In the genomic region with DNA sequence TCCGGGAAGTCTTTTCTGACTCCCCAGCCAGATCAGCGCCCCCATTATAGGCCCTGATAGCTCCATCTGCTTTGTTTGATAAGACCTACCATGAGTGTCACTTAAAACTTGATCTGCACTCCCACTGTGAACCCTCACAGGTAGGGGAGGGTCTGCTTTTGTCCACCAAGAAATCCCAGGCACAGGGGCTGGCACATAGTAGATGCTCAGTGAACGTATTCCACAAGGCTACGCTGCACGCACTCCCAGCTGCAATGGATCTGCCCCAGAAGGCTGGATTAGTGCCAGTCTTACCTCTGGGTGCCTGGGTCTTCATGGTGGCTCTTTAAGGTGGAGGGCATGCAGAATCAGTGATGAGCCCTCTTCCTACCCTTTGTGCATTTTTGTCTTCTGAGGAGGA, we compare ENCODE assay signal across 15 cellular contexts.
DNase-seq lines count a peak whose midpoint lies in the region; ATAC-seq and TF ChIP-seq lines count a peak whose summit lies in the region.
"Had no signal": no experiment of that assay in that cellular context is flagged by ENCODE, and none has a peak within 500 bp of the region (broad histone marks: within the 10 kb centered on the region; RNA-seq: fewer than 3 reads in every experiment).

No MANE protein-coding gene starts in this region.

- CTCF ChIA-PET in HEK293 (lab: Yijun Ruan, JAX), result interaction anchor here (0.9 kb wide), 1 partner anchor 20 kb away, joined by 3 read pairs; no protein-coding TSS in a partner anchor

- ATAC-seq in HG03280 (IDR thresholded peaks at IDR 0.05; ENCODE audit: unreplicated experiment), result no peak

- H3K9me3 ChIP-seq in HEK293 (ENCODE audit: control insufficient read depth, insufficient read depth, low read depth, low read length) (no peaks in the 10 kb centered on the region), WERI-Rb-1 (ENCODE audit: severe bottlenecking) (no peaks in the 10 kb centered on the region), suprapubic skin (no peaks in the 10 kb centered on the region)
- H3K9me3 ChIP-seq: HAP-1, SJSA1 had no signal

- H3K9me3 Mint-ChIP-seq in nephron progenitor cell, result no peaks in the 10 kb centered on the region
- H3K9me3 Mint-ChIP-seq: IgD-negative memory B cell had no signal

- H3K4me1 Mint-ChIP-seq in nephron progenitor cell, result peaks cover 57% of the 10 kb centered on the region

- no peak for TF ChIP-seq EP300 in suprapubic skin (IDR thresholded peaks at IDR 0.05)

- H3K36me3 Mint-ChIP-seq in nephron progenitor cell (ENCODE audit: low read depth), result no peaks in the 10 kb centered on the region
- H3K36me3 Mint-ChIP-seq: IgD-negative memory B cell had no signal

- TF ChIP-seq CTCF in HEK293 (tag by site-specific recombination; IDR thresholded peaks at IDR 0.05), result no peak
- TF ChIP-seq CTCF in WERI-Rb-1 (IDR thresholded peaks at IDR 0.05; ENCODE audit: low read depth, low read length), result no peak
- TF ChIP-seq CTCF in suprapubic skin (IDR thresholded peaks at IDR 0.05), result no peak
- TF ChIP-seq CTCF in nephron progenitor cell (IDR thresholded peaks at IDR 0.05), result no peak

- DNase-seq in WERI-Rb-1 (no peak), islet precursor cell (peak; percentile 18), suprapubic skin (ENCODE audit: low spot score in 2 of 2) (peak; percentile 13 to 32), nephron progenitor cell (no peak)
- DNase-seq in stimulated activated CD4-positive, alpha-beta T cell treated with anti-CD3 and anti-CD28 coated beads, Interleukin-4, amount 100 ng/mL, for 24 hours, result no peak
- DNase-seq: DMS53, NCI-H187 treated with DMSO at 0.1 percent for 48 hours, NCI-H510A, NCI-H774, PC-9 had no signal

- H3K27ac ChIP-seq in HEK293 (ENCODE audit: extremely low read depth, low read depth, low read length) (no peak overlapping the region), WERI-Rb-1 (peak overlapping the region; percentile 78), suprapubic skin (no peak overlapping the region)
- H3K27ac ChIP-seq: PC-9, SJSA1 had no signal

- H3K4me3 Mint-ChIP-seq in nephron progenitor cell, result no peak overlapping the region
- H3K4me3 Mint-ChIP-seq: IgD-negative memory B cell had no signal

- no peak for TF ChIP-seq POLR2A in suprapubic skin (IDR thresholded peaks at IDR 0.05)

- H3K36me3 ChIP-seq in HEK293 (ENCODE audit: control insufficient read depth in 2 of 2, insufficient read depth in 1 of 2, low read length in 2 of 2) (no peaks in the 10 kb centered on the region), WERI-Rb-1 (no peaks in the 10 kb centered on the region), suprapubic skin (no peaks in the 10 kb centered on the region)
- H3K36me3 ChIP-seq: HAP-1, SJSA1 had no signal

- H3K27ac Mint-ChIP-seq in nephron progenitor cell, result no peak overlapping the region
- H3K27ac Mint-ChIP-seq: IgD-negative memory B cell had no signal

- H3K4me1 ChIP-seq in HEK293 (ENCODE audit: control insufficient read depth, insufficient read depth, low read length) (no peaks in the 10 kb centered on the region; the same call in 1 of the 2 replicates), suprapubic skin (no peaks in the 10 kb centered on the region)
- H3K4me1 ChIP-seq: HAP-1 had no signal

- WGBS in suprapubic skin, result 92% methylated on average over 5 of the region's 5 CpGs

- H3K27me3 ChIP-seq in WERI-Rb-1 (ENCODE audit: insufficient read depth, low read depth, severe bottlenecking), result no peaks in the 10 kb centered on the region
- peaks cover 40% of the 10 kb centered on the region for H3K27me3 ChIP-seq in suprapubic skin
- H3K27me3 ChIP-seq: SJSA1 had no signal

- POLR2A ChIA-PET in HEK293 (lab: Yijun Ruan, JAX), result no interaction called here

- no peak overlapping the region for H3K4me3 ChIP-seq in HEK293 (ENCODE audit: low read depth, low read length)
- H3K4me3 ChIP-seq in WERI-Rb-1 (ENCODE audit: low read depth, low read length), result no peak overlapping the region
- no peak overlapping the region for H3K4me3 ChIP-seq in suprapubic skin
- H3K4me3 ChIP-seq: HAP-1, PC-9, SJSA1 had no signal

- no peaks in the 10 kb centered on the region for H3K27me3 Mint-ChIP-seq in nephron progenitor cell (ENCODE audit: low read depth, poor library complexity)

TF ChIP-seq in HEK293, 187 proteins besides CTCF, POLR2A, EP300 and RAD21:
- TF ChIP-seq ZNF664 (tag by site-specific recombination; IDR thresholded peaks at IDR 0.05), result peak; percentile 41; the same call in 1 of the 2 replicates
- TF ChIP-seq, protein P1, sequence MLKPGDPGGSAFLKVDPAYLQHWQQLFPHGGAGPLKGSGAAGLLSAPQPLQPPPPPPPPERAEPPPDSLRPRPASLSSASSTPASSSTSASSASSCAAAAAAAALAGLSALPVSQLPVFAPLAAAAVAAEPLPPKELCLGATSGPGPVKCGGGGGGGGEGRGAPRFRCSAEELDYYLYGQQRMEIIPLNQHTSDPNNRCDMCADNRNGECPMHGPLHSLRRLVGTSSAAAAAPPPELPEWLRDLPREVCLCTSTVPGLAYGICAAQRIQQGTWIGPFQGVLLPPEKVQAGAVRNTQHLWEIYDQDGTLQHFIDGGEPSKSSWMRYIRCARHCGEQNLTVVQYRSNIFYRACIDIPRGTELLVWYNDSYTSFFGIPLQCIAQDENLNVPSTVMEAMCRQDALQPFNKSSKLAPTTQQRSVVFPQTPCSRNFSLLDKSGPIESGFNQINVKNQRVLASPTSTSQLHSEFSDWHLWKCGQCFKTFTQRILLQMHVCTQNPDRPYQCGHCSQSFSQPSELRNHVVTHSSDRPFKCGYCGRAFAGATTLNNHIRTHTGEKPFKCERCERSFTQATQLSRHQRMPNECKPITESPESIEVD (tag by site-specific recombination; IDR thresholded peaks at IDR 0.05), result no peak
- TF ChIP-seq ZNF10 (tag by site-specific recombination; IDR thresholded peaks at IDR 0.05), result no peak
- TF ChIP-seq ZNF76 (tag by site-specific recombination; IDR thresholded peaks at IDR 0.05; ENCODE audit: borderline replicate concordance, low read depth), result no peak
- TF ChIP-seq, protein P2, sequence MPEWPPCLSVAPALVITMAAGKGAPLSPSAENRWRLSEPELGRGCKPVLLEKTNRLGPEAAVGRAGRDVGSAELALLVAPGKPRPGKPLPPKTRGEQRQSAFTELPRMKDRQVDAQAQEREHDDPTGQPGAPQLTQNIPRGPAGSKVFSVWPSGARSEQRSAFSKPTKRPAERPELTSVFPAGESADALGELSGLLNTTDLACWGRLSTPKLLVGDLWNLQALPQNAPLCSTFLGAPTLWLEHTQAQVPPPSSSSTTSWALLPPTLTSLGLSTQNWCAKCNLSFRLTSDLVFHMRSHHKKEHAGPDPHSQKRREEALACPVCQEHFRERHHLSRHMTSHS (tag by site-specific recombination; IDR thresholded peaks at IDR 0.05), result no peak
- TF ChIP-seq, protein P3, sequence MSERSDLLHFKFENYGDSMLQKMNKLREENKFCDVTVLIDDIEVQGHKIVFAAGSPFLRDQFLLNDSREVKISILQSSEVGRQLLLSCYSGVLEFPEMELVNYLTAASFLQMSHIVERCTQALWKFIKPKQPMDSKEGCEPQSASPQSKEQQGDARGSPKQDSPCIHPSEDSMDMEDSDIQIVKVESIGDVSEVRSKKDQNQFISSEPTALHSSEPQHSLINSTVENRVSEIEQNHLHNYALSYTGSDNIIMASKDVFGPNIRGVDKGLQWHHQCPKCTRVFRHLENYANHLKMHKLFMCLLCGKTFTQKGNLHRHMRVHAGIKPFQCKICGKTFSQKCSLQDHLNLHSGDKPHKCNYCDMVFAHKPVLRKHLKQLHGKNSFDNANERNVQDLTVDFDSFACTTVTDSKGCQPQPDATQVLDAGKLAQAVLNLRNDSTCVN (tag by site-specific recombination; optimal IDR thresholded peaks at IDR 0.05), result no peak
- no peak for TF ChIP-seq ZNF416 (tag by site-specific recombination; IDR thresholded peaks at IDR 0.05)
- TF ChIP-seq ZNF558 (tag by site-specific recombination; IDR thresholded peaks at IDR 0.05), result no peak
TF ChIP-seq in HEK293: peak in this region for 1.

Comparison
In these comparisons a context has a peak if more than half of its experiments do, and no peak if none do; other contexts are left out.
1. DNase-seq: peak in islet precursor cell (single experiment) and suprapubic skin (2 of 2); none in WERI-Rb-1 (single experiment), stimulated activated CD4-positive, alpha-beta T cell treated with anti-CD3 and anti-CD28 coated beads, Interleukin-4, amount 100 ng/mL, for 24 hours (single experiment) and nephron progenitor cell (single experiment).